10 cellular contexts compared by ENCODE assay signal in genomic region chr16:81817789-81818304, GRCh38. TPM values are rescaled to one million over a fixed set of nuclear protein-coding genes. Genes with fewer than 3 reads are reported as not detected.
DNase-seq lines count a peak whose midpoint lies in the region; ATAC-seq and TF ChIP-seq lines count a peak whose summit lies in the region.
"Had no signal": no experiment of that assay in that cellular context is flagged by ENCODE, and none has a peak within 500 bp of the region (broad histone marks: within the 10 kb centered on the region; RNA-seq: fewer than 3 reads in every experiment).

No MANE protein-coding gene starts in this region.

- H3K27ac ChIP-seq in osteoblast (ENCODE audit: low read depth, low read length), result no peak overlapping the region
- H3K27ac ChIP-seq in sigmoid colon, result no peak overlapping the region

- H3K9me3 ChIP-seq in osteoblast (ENCODE audit: low read depth, low read length) (no peaks in the 10 kb centered on the region), sigmoid colon (no peaks in the 10 kb centered on the region)

- no peaks in the 10 kb centered on the region for H4K20me1 ChIP-seq in osteoblast (ENCODE audit: insufficient read depth, low read length)

- no peak for TF ChIP-seq EP300 in sigmoid colon (IDR thresholded peaks at IDR 0.05)

- DNase-seq in GF-D8 (lab: John Stamatoyannopoulos, UW) (peak; percentile 79), osteoblast (ENCODE audit: insufficient read length, low spot score, missing footprints) (no peak), erythroblast (lab: John Stamatoyannopoulos, UW) (no peak), sigmoid colon (no peak), middle frontal gyrus (ENCODE audit: extremely low spot score, low spot score) (no peak)

- TF ChIP-seq POLR2A in erythroblast (IDR thresholded peaks at IDR 0.05; ENCODE audit: low read length) (no peak), sigmoid colon (IDR thresholded peaks at IDR 0.05) (no peak)

- H2AFZ ChIP-seq in osteoblast (ENCODE audit: low read length), result no peak overlapping the region

- peak; percentile 48 for ATAC-seq in GM19395 (IDR thresholded peaks at IDR 0.05; ENCODE audit: unreplicated experiment)
- ATAC-seq in HG03571 (IDR thresholded peaks at IDR 0.05; ENCODE audit: unreplicated experiment), result peak; percentile 44

- H3K9me3 Mint-ChIP-seq in dendritic cell treated with granulocyte-macrophage colony-stimulating factor and Interleukin-4, amounts not matched to agents 40 ng/mL and 50 ng/mL, for 4 days, result no peaks in the 10 kb centered on the region

- H3K4me3 ChIP-seq in osteoblast (ENCODE audit: insufficient read depth, low read length) (no peak overlapping the region), sigmoid colon (no peak overlapping the region)

- 39 to 57% methylated on average over 9 of the region's 9 CpGs for WGBS in sigmoid colon, 2 donors

- intact Hi-C loops in dendritic cell treated with granulocyte-macrophage colony-stimulating factor and Interleukin-4, amounts not matched to agents 40 ng/mL and 50 ng/mL, for 4 days (cut with micrococcal nuclease), result no loop called here
- intact Hi-C loops in sigmoid colon (cut with DNase I), result no loop called here

- peaks cover 24% of the 10 kb centered on the region for H3K36me3 Mint-ChIP-seq in dendritic cell treated with granulocyte-macrophage colony-stimulating factor and Interleukin-4, amounts not matched to agents 40 ng/mL and 50 ng/mL, for 4 days (ENCODE audit: low read depth)
- H3K36me3 Mint-ChIP-seq: activated naive CD8-positive, alpha-beta T cell had no signal

- H3K4me1 Mint-ChIP-seq in dendritic cell treated with granulocyte-macrophage colony-stimulating factor and Interleukin-4, amounts not matched to agents 40 ng/mL and 50 ng/mL, for 4 days (ENCODE audit: low read depth), result peaks cover 91% of the 10 kb centered on the region

- H3K4me2 ChIP-seq in osteoblast (ENCODE audit: insufficient read depth, low read length), result no peak overlapping the region

- no peaks in the 10 kb centered on the region for H3K79me2 ChIP-seq in osteoblast (ENCODE audit: insufficient read depth, low read length)

- TF ChIP-seq CTCF in osteoblast (IDR thresholded peaks at IDR 0.05; ENCODE audit: extremely low read depth, low read depth, low read length), result no peak
- no peak for TF ChIP-seq CTCF in sigmoid colon (IDR thresholded peaks at IDR 0.05)

- H3K4me1 ChIP-seq in osteoblast (ENCODE audit: insufficient read depth, low read length) (no peaks in the 10 kb centered on the region), sigmoid colon (no peaks in the 10 kb centered on the region)

- no peaks in the 10 kb centered on the region for H3K27me3 Mint-ChIP-seq in dendritic cell treated with granulocyte-macrophage colony-stimulating factor and Interleukin-4, amounts not matched to agents 40 ng/mL and 50 ng/mL, for 4 days

- H3K27me3 ChIP-seq in osteoblast (ENCODE audit: insufficient read depth, low read length) (no peaks in the 10 kb centered on the region), sigmoid colon (no peaks in the 10 kb centered on the region)

- H3K27ac Mint-ChIP-seq in dendritic cell treated with granulocyte-macrophage colony-stimulating factor and Interleukin-4, amounts not matched to agents 40 ng/mL and 50 ng/mL, for 4 days, result peak overlapping the region; percentile 57
- H3K27ac Mint-ChIP-seq: activated naive CD8-positive, alpha-beta T cell; nephron had no signal

- H3K36me3 ChIP-seq in osteoblast (ENCODE audit: insufficient read depth, low read length), result no peaks in the 10 kb centered on the region
- no peaks in the 10 kb centered on the region for H3K36me3 ChIP-seq in sigmoid colon

- H3K4me3 Mint-ChIP-seq in dendritic cell treated with granulocyte-macrophage colony-stimulating factor and Interleukin-4, amounts not matched to agents 40 ng/mL and 50 ng/mL, for 4 days, result no peak overlapping the region
- H3K4me3 Mint-ChIP-seq: activated naive CD8-positive, alpha-beta T cell; nephron had no signal

RNA-seq across cellular contexts. Expression of gene PLCG2, which starts 38.8 kb away (rescaled TPM):
- total RNA-seq in osteoblast (0.59 and 1.1 TPM in 2 replicates), sigmoid colon (1 to 10 TPM; 2.4 to 8.0 (median 3.8) TPM)
- 10 to 100 TPM in 1 of 3 donors, 1 to 10 TPM in 2; 1.6 to 24.8 (median 1.8) TPM for polyA plus RNA-seq in sigmoid colon
